ENCODE assay signal across 8 cellular contexts in the genomic region with DNA sequence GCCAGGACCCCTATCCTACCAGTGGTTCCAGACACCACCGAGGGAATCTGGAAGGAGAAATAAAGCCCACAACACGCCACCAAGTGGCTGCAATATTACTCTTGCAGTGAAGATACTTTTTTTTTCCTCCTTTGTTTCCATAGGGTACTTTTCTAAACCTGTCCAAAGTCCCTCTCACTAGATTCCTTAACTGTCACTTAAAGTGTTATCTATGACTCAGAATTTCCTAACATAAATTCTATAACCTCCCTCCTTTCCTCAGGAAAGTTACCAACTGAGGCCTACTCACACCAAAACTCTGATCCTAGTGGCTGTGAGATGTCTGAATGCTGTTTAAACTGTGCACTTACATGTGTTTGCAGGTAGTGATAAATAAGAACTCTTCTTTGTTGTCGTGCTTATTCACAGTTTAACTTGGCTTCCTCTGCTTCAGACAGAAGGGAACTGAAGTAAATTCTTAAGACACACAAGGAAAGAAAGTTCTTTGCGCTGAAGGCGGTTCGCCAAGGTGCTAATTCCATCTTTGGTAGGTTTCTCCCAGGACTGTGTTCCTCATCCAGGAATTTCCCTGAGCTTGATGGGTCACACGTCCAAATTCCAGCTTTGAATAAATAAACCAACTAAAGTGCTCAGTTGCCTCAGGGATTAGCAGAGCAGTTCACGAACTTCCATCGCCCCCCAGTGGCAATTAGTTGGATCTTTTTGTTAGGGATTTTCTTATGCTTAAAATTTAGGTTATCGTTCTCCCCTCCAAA. TPM values are rescaled to one million over a fixed set of nuclear protein-coding genes. Genes with fewer than 3 reads are reported as not detected.
DNase-seq lines count a peak whose midpoint lies in the region; ATAC-seq, FAIRE-seq and TF ChIP-seq lines count a peak whose summit lies in the region.

No MANE protein-coding gene starts in this region.

- H3K4me1 Mint-ChIP-seq in activated T-helper 17 cell treated with anti-CD3 and anti-CD28 coated beads, Interleukin-2, amount 50 U/mL, for 72 hours: no peaks in the 10 kb centered on the region

- POLR2A ChIA-PET in HEK293T (lab: Yijun Ruan, JAX): no interaction called here

- H3K4me3 Mint-ChIP-seq in activated T-helper 17 cell treated with anti-CD3 and anti-CD28 coated beads, Interleukin-2, amount 50 U/mL, for 72 hours: no peak overlapping the region

- H3K27me3 Mint-ChIP-seq in activated T-helper 17 cell treated with anti-CD3 and anti-CD28 coated beads, Interleukin-2, amount 50 U/mL, for 72 hours: no peaks in the 10 kb centered on the region

- H3K36me3 ChIP-seq in psoas muscle (ENCODE audit: insufficient read depth in 1 of 2, low read depth in 1 of 2): no peaks in the 10 kb centered on the region

- no peaks in the 10 kb centered on the region for H3K9me3 ChIP-seq in psoas muscle

- 43 to 61% (median 57%) methylated on average over 9 to 10 of the region's 10 CpGs for WGBS in psoas muscle, 3 donors

- CTCF ChIA-PET in HEK293T (lab: Yijun Ruan, JAX): interaction anchor here (0.6 to 1.0 kb wide), 6 partner anchors 9 to 913 kb away, joined by 3 to 9 read pairs (median 3); no protein-coding TSS in a partner anchor

- no peaks in the 10 kb centered on the region for H3K9me3 Mint-ChIP-seq in activated T-helper 17 cell treated with anti-CD3 and anti-CD28 coated beads, Interleukin-2, amount 50 U/mL, for 72 hours

- peaks cover 0 to 3% (median 0%) of the 10 kb centered on the region in 3 donors for H3K27me3 ChIP-seq in psoas muscle (ENCODE audit: insufficient read depth in 3 of 3, low read length in 2 of 3)

- no peak overlapping the region for H3K27ac ChIP-seq in psoas muscle

- intact Hi-C loops in psoas muscle (cut with DNase I): no loop called here

- H3K4me3 ChIP-seq in fibroblast of the aortic adventitia (ENCODE audit: low read depth, low read length) (no peak overlapping the region), psoas muscle (no peak overlapping the region)

- no peak overlapping the region for H3K27ac Mint-ChIP-seq in activated T-helper 17 cell treated with anti-CD3 and anti-CD28 coated beads, Interleukin-2, amount 50 U/mL, for 72 hours

- H3K4me1 ChIP-seq in psoas muscle: no peaks in the 10 kb centered on the region

- ATAC-seq in psoas muscle (no peak), HG03354 (IDR thresholded peaks at IDR 0.05; ENCODE audit: poor library complexity, severe bottlenecking, unreplicated experiment) (no peak)
- ATAC-seq in activated T-helper 17 cell treated with anti-CD3 and anti-CD28 coated beads, Interleukin-2, amount 50 U/mL, for 72 hours (replicated peaks): no peak

- TF ChIP-seq CTCF in fibroblast of the aortic adventitia (IDR thresholded peaks at IDR 0.05; ENCODE audit: insufficient read depth, low read length) (peak; percentile 53), psoas muscle (IDR thresholded peaks at IDR 0.05) (peak; percentile 27)

- H3K36me3 Mint-ChIP-seq in activated T-helper 17 cell treated with anti-CD3 and anti-CD28 coated beads, Interleukin-2, amount 50 U/mL, for 72 hours (ENCODE audit: low read depth): no peaks in the 10 kb centered on the region

- FAIRE-seq in RCC 7860 (lab: Jason Lieb, UNC): peak; percentile 74

- peak; percentile 59 for DNase-seq in AG08396 (ENCODE audit: low spot score)
- DNase-seq in HEK293T (ENCODE audit: extremely low spot score): peak; percentile 56
- peak; percentile 51 for DNase-seq in RCC 7860 (ENCODE audit: low spot score)
- DNase-seq in fibroblast of the aortic adventitia (ENCODE audit: low read depth): peak; percentile 90
- no peak for DNase-seq in psoas muscle
- DNase-seq in activated CD4-positive, CD25-positive, alpha-beta regulatory T cell treated with anti-CD3 and anti-CD28 coated beads, Interleukin-2, amount 50 U/mL, for 72 hours: no peak

TF ChIP-seq in HEK293T, 16 proteins besides CTCF, POLR2A, EP300 and RAD21:
- TF ChIP-seq NFRKB (IDR thresholded peaks at IDR 0.05) (no peak), SP1 (IDR thresholded peaks at IDR 0.05) (no peak), ZNF384 (IDR thresholded peaks at IDR 0.05) (no peak), L3MBTL2 (conservative IDR thresholded peaks at IDR 0.05) (no peak)
TF ChIP-seq in HEK293T: peak in this region for 0.

RNA-seq across cellular contexts. Expression of gene HCCS, which starts 10.7 kb away (rescaled TPM):
- 4.7 and 24.5 TPM in 2 replicates for total RNA-seq in fibroblast of the aortic adventitia (ENCODE audit: low replicate concordance)
- 10 to 100 TPM; 32.6 to 60.4 (median 41.4) TPM for total RNA-seq in psoas muscle
- 10 to 100 TPM; 53.8 to 91.6 (median 75.8) TPM for polyA plus RNA-seq in psoas muscle
- total RNA-seq in activated T-helper 17 cell treated with anti-CD3 and anti-CD28 coated beads, Interleukin-2, amount 50 U/mL, for 72 hours: 10 to 100 TPM; 15.5 to 29.8 TPM

Comparison
In these comparisons a context has a peak if more than half of its experiments do, and no peak if none do; other contexts are left out.
1. DNase-seq: peak in AG08396 (single experiment), HEK293T (single experiment), RCC 7860 (single experiment) and fibroblast of the aortic adventitia (single experiment); none in psoas muscle (0 of 2) and activated CD4-positive, CD25-positive, alpha-beta regulatory T cell treated with anti-CD3 and anti-CD28 coated beads, Interleukin-2, amount 50 U/mL, for 72 hours (single experiment).